14 cellular contexts compared by ENCODE assay signal in genomic region chr10:13453896-13454295, GRCh38.
DNase-seq lines count a peak whose midpoint lies in the region; ATAC-seq, FAIRE-seq and TF ChIP-seq lines count a peak whose summit lies in the region.
"Had no signal": no experiment of that assay in that cellular context is flagged by ENCODE, and none has a peak within 500 bp of the region (broad histone marks: within the 10 kb centered on the region; RNA-seq: fewer than 3 reads in every experiment).

No MANE protein-coding gene starts in this region.

- H3K4me2 ChIP-seq in smooth muscle cell, result no peak overlapping the region

- peaks cover 0 to 6% (median 5%) of the 10 kb centered on the region in 4 donors for H3K4me1 Mint-ChIP-seq in CD4-positive, CD25-positive, alpha-beta regulatory T cell

- H3F3A ChIP-seq in smooth muscle cell (ENCODE audit: low read depth), result no peaks in the 10 kb centered on the region

- no peaks in the 10 kb centered on the region for H3K79me2 ChIP-seq in smooth muscle cell (ENCODE audit: low read depth)

- H3K27ac Mint-ChIP-seq in CD4-positive, CD25-positive, alpha-beta regulatory T cell, result peak overlapping the region in 1 of 3 donors; percentile 21

- peak in 2 of 3 donors; percentile 11 to 44 for DNase-seq in CD4-positive, CD25-positive, alpha-beta regulatory T cell
- DNase-seq in activated CD4-positive, alpha-beta T cell treated with anti-CD3 and anti-CD28 coated beads, Interleukin-2, amount 50 U/mL, for 1 hour, result peak; percentile 2
- DNase-seq in left lung (peak in 1 of 2 donors; percentile 43), EL (no peak), H54 (ENCODE audit: insufficient read length, low spot score) (no peak), smooth muscle cell (lab: John Stamatoyannopoulos, UW; ENCODE audit: unreplicated experiment) (no peak), NCI-H345 (lab: John Stamatoyannopoulos, UW) (no peak)
- DNase-seq: amygdala; effector CD8-positive, alpha-beta T cell; HCEC 1CT; NCI-H146; NCI-H774 had no signal

- H3K36me3 ChIP-seq in CD4-positive, CD25-positive, alpha-beta regulatory T cell (ENCODE audit: control insufficient read depth, insufficient read depth, low read length), result no peaks in the 10 kb centered on the region
- H3K36me3 ChIP-seq in left lung, result no peaks in the 10 kb centered on the region
- no peaks in the 10 kb centered on the region for H3K36me3 ChIP-seq in smooth muscle cell (ENCODE audit: low read depth)
- H3K36me3 ChIP-seq: SJSA1 had no signal

- H3K9me3 ChIP-seq in CD4-positive, CD25-positive, alpha-beta regulatory T cell (ENCODE audit: control insufficient read depth in 2 of 2, low read length in 2 of 2), result no peaks in the 10 kb centered on the region
- H3K9me3 ChIP-seq in left lung (no peaks in the 10 kb centered on the region), smooth muscle cell (replicated peaks; ENCODE audit: low read depth) (no peaks in the 10 kb centered on the region)
- H3K9me3 ChIP-seq: SJSA1 had no signal

- H3K27me3 ChIP-seq in CD4-positive, CD25-positive, alpha-beta regulatory T cell (ENCODE audit: control insufficient read depth, insufficient read depth, low read length), result peaks cover 5% of the 10 kb centered on the region
- H3K27me3 ChIP-seq in left lung, result no peaks in the 10 kb centered on the region
- no peaks in the 10 kb centered on the region for H3K27me3 ChIP-seq in smooth muscle cell (ENCODE audit: low read depth)
- H3K27me3 ChIP-seq: SJSA1 had no signal

- no peak overlapping the region for H3K4me3 ChIP-seq in CD4-positive, CD25-positive, alpha-beta regulatory T cell (ENCODE audit: low read depth, low read length)
- no peak overlapping the region for H3K4me3 ChIP-seq in left lung
- no peak overlapping the region for H3K4me3 ChIP-seq in smooth muscle cell
- H3K4me3 ChIP-seq: SJSA1 had no signal

- no peak overlapping the region for H2AFZ ChIP-seq in smooth muscle cell (ENCODE audit: low read depth)

- H3K27ac ChIP-seq in CD4-positive, CD25-positive, alpha-beta regulatory T cell (ENCODE audit: insufficient read depth, low read length, poor library complexity, severe bottlenecking), result no peak overlapping the region
- H3K27ac ChIP-seq in left lung (no peak overlapping the region), smooth muscle cell (ENCODE audit: low read depth) (no peak overlapping the region)
- H3K27ac ChIP-seq: SJSA1 had no signal

- intact Hi-C loops in left lung (cut with DNase I), result no loop called here

- H3K9me3 Mint-ChIP-seq in CD4-positive, CD25-positive, alpha-beta regulatory T cell, result peaks cover 0 to 1% (median 0%) of the 10 kb centered on the region in 7 donors

- no peaks in the 10 kb centered on the region for H3K4me1 ChIP-seq in CD4-positive, CD25-positive, alpha-beta regulatory T cell (ENCODE audit: control insufficient read depth, insufficient read depth, low read length, poor library complexity, severe bottlenecking)
- H3K4me1 ChIP-seq in left lung (no peaks in the 10 kb centered on the region), smooth muscle cell (ENCODE audit: low read depth) (no peaks in the 10 kb centered on the region)
- H3K4me1 ChIP-seq: SJSA1 had no signal

- no peak for TF ChIP-seq POLR2A in H54 (IDR thresholded peaks at IDR 0.05; ENCODE audit: low read depth, low read length)

- no peak for TF ChIP-seq CTCF in left lung (IDR thresholded peaks at IDR 0.05)
- no peak for TF ChIP-seq CTCF in smooth muscle cell (IDR thresholded peaks at IDR 0.05; ENCODE audit: borderline replicate concordance, insufficient read depth, poor library complexity, severe bottlenecking)

- H3K4me3 Mint-ChIP-seq in CD4-positive, CD25-positive, alpha-beta regulatory T cell, result no peak overlapping the region

- no peaks in the 10 kb centered on the region for H4K20me1 ChIP-seq in smooth muscle cell (ENCODE audit: low read depth)

- no peak overlapping the region for H3K9ac ChIP-seq in smooth muscle cell (ENCODE audit: low read depth)

- FAIRE-seq in H54 (lab: Jason Lieb, UNC), result no peak

- WGBS in smooth muscle cell (ENCODE audit: low lambda C conversion rate), result 95% methylated on average over 8 of the region's 8 CpGs

- H3K36me3 Mint-ChIP-seq in CD4-positive, CD25-positive, alpha-beta regulatory T cell, result no peaks in the 10 kb centered on the region

- peak in 1 of 2 donors; percentile 31 for ATAC-seq in CD4-positive, CD25-positive, alpha-beta regulatory T cell (ENCODE audit: low read depth in 2 of 2)
- ATAC-seq in HG02610 (IDR thresholded peaks at IDR 0.05; ENCODE audit: unreplicated experiment), result peak; percentile 72
- ATAC-seq in left lung, result peak; percentile 70

- peaks cover 29% of the 10 kb centered on the region for H3K27me3 Mint-ChIP-seq in CD4-positive, CD25-positive, alpha-beta regulatory T cell

Comparison
In these comparisons a context has a peak if more than half of its experiments do, and no peak if none do; other contexts are left out.
1. DNase-seq: peak in CD4-positive, CD25-positive, alpha-beta regulatory T cell (2 of 3) and activated CD4-positive, alpha-beta T cell treated with anti-CD3 and anti-CD28 coated beads, Interleukin-2, amount 50 U/mL, for 1 hour (single experiment); none in EL (single experiment), H54 (single experiment), smooth muscle cell (single experiment) and NCI-H345 (single experiment).